Comparison of ENCODE assay signal across 9 cellular contexts in genomic region chr17:50511058-50511457, GRCh38. TPM values are rescaled to one million over a fixed set of nuclear protein-coding genes. Genes with fewer than 3 reads are reported as not detected.
DNase-seq lines count a peak whose midpoint lies in the region; ATAC-seq lines count a peak whose summit lies in the region.
"Had no signal": no experiment of that assay in that cellular context is flagged by ENCODE, and none has a peak within 500 bp of the region (broad histone marks: within the 10 kb centered on the region; RNA-seq: fewer than 3 reads in every experiment).

No MANE protein-coding gene starts in this region.

- DNase-seq in A172 (ENCODE audit: low spot score) (peak; percentile 42), nucleus accumbens (lab: John Stamatoyannopoulos, UW) (no peak), NCI-H526 treated with DMSO at 0.1 percent for 48 hours (lab: John Stamatoyannopoulos, UW) (no peak), NCI-H82 treated with DMSO at 0.1 percent for 48 hours (lab: John Stamatoyannopoulos, UW; ENCODE audit: unreplicated experiment) (no peak)
- DNase-seq in activated naive CD4-positive, alpha-beta T cell treated with anti-CD3 and anti-CD28 coated beads, Interleukin-2, amount 50 U/mL, for 72 hours (ENCODE audit: low spot score in 2 of 2): peak in 1 of 2 donors; percentile 63
- DNase-seq in stimulated activated CD4-positive, alpha-beta T cell treated with anti-CD3 and anti-CD28 coated beads, Interleukin-4, amount 100 ng/mL, for 24 hours: peak; percentile 65

- peak overlapping the region; percentile 83 to 84 for H3K27ac Mint-ChIP-seq in activated naive CD4-positive, alpha-beta T cell treated with anti-CD3 and anti-CD28 coated beads, Interleukin-2, amount 50 U/mL, for 72 hours

- H3K36me3 Mint-ChIP-seq in activated naive CD4-positive, alpha-beta T cell treated with anti-CD3 and anti-CD28 coated beads, Interleukin-2, amount 50 U/mL, for 72 hours: no peaks in the 10 kb centered on the region

- peak; percentile 85 for ATAC-seq in GM19395 (IDR thresholded peaks at IDR 0.05; ENCODE audit: unreplicated experiment)
- ATAC-seq in HG03432 (IDR thresholded peaks at IDR 0.05; ENCODE audit: unreplicated experiment): peak; percentile 72
- ATAC-seq in activated naive CD4-positive, alpha-beta T cell treated with anti-CD3 and anti-CD28 coated beads, Interleukin-2, amount 50 U/mL, for 72 hours: peak; percentile 88 to 90

- H3K9me3 Mint-ChIP-seq in activated naive CD4-positive, alpha-beta T cell treated with anti-CD3 and anti-CD28 coated beads, Interleukin-2, amount 50 U/mL, for 72 hours: no peaks in the 10 kb centered on the region

RNA-seq across cellular contexts. Expression of gene MYCBPAP, which starts 2.8 kb away (rescaled TPM):
- total RNA-seq in A172 (2014; rRNA removed; shearing (Covaris generic)): not detected in 2 replicates
- total RNA-seq in activated naive CD4-positive, alpha-beta T cell treated with anti-CD3 and anti-CD28 coated beads, Interleukin-2, amount 50 U/mL, for 72 hours: 1 to 10 TPM in 1 of 2 donors, under 1 TPM in 1; 0.30 to 1.6 TPM

RNA-seq across cellular contexts. Expression of gene EPN3, which starts 21.5 kb away (rescaled TPM):
- 0.14 TPM in 1 of 2 replicates, not detected in the other for total RNA-seq in A172 (2014; rRNA removed; shearing (Covaris generic))
- total RNA-seq in activated naive CD4-positive, alpha-beta T cell treated with anti-CD3 and anti-CD28 coated beads, Interleukin-2, amount 50 U/mL, for 72 hours: not detected
- total RNA-seq: Daoy had no signal

RNA-seq across cellular contexts. Expression of gene RSAD1, which starts 32.4 kb away (rescaled TPM):
- 16.0 and 16.6 TPM in 2 replicates for total RNA-seq in A172 (2014; rRNA removed; shearing (Covaris generic))
- total RNA-seq in activated naive CD4-positive, alpha-beta T cell treated with anti-CD3 and anti-CD28 coated beads, Interleukin-2, amount 50 U/mL, for 72 hours: 10 to 100 TPM; 24.4 to 51.0 TPM

RNA-seq across cellular contexts. Expression of gene SPATA20, which starts 35.9 kb away (rescaled TPM):
- 80.7 and 97.7 TPM in 2 replicates for total RNA-seq in A172 (2014; rRNA removed; shearing (Covaris generic))
- total RNA-seq in activated naive CD4-positive, alpha-beta T cell treated with anti-CD3 and anti-CD28 coated beads, Interleukin-2, amount 50 U/mL, for 72 hours: 10 to 100 TPM; 11.4 to 18.6 TPM

RNA-seq across cellular contexts. Expression of gene CHAD, which starts 42.4 kb away (rescaled TPM):
- not detected in 2 replicates for total RNA-seq in A172 (2014; rRNA removed; shearing (Covaris generic))
- total RNA-seq in activated naive CD4-positive, alpha-beta T cell treated with anti-CD3 and anti-CD28 coated beads, Interleukin-2, amount 50 U/mL, for 72 hours: not detected
- total RNA-seq: Daoy had no signal

Comparison
In these comparisons a context has a peak if more than half of its experiments do, and no peak if none do; other contexts are left out.
1. DNase-seq: peak in A172 (single experiment) and stimulated activated CD4-positive, alpha-beta T cell treated with anti-CD3 and anti-CD28 coated beads, Interleukin-4, amount 100 ng/mL, for 24 hours (single experiment); none in nucleus accumbens (0 of 56), NCI-H526 treated with DMSO at 0.1 percent for 48 hours (single experiment) and NCI-H82 treated with DMSO at 0.1 percent for 48 hours (single experiment).
2. Peak in every context shown above with its lines, with median percentiles within 50 percentile points of each other: ATAC-seq.